In genomic region chr6:154341326-154341725, GRCh38 we compare ENCODE assay signal across 13 cellular contexts. TPM values are rescaled to one million over a fixed set of nuclear protein-coding genes. Genes with fewer than 3 reads are reported as not detected.
DNase-seq lines count a peak whose midpoint lies in the region; ATAC-seq and TF ChIP-seq lines count a peak whose summit lies in the region.
"Had no signal": no experiment of that assay in that cellular context is flagged by ENCODE, and none has a peak within 500 bp of the region (broad histone marks: within the 10 kb centered on the region; RNA-seq: fewer than 3 reads in every experiment).

No MANE protein-coding gene starts in this region.

- peak overlapping the region; percentile 77 for H3K27ac Mint-ChIP-seq in dendritic cell treated with granulocyte-macrophage colony-stimulating factor and Interleukin-4, amounts not matched to agents 40 ng/mL and 50 ng/mL, for 4 days
- peak overlapping the region; percentile 64 for H3K27ac Mint-ChIP-seq in mesothelial cell of epicardium
- no peak overlapping the region for H3K27ac Mint-ChIP-seq in chondrocyte (ENCODE audit: unreplicated experiment)
- H3K27ac Mint-ChIP-seq: B cell; CD8-positive, alpha-beta memory T cell had no signal

- intact Hi-C loops in dendritic cell treated with granulocyte-macrophage colony-stimulating factor and Interleukin-4, amounts not matched to agents 40 ng/mL and 50 ng/mL, for 4 days (cut with micrococcal nuclease): no loop called here
- intact Hi-C loops in prostate gland (cut with DNase I): no loop called here

- H3K27me3 Mint-ChIP-seq in dendritic cell treated with granulocyte-macrophage colony-stimulating factor and Interleukin-4, amounts not matched to agents 40 ng/mL and 50 ng/mL, for 4 days: no peaks in the 10 kb centered on the region
- no peaks in the 10 kb centered on the region for H3K27me3 Mint-ChIP-seq in mesothelial cell of epicardium (ENCODE audit: low read depth)
- no peaks in the 10 kb centered on the region for H3K27me3 Mint-ChIP-seq in chondrocyte (ENCODE audit: low read depth)
- H3K27me3 Mint-ChIP-seq: B cell had no signal

- H3K9me3 Mint-ChIP-seq in dendritic cell treated with granulocyte-macrophage colony-stimulating factor and Interleukin-4, amounts not matched to agents 40 ng/mL and 50 ng/mL, for 4 days: peaks cover 3% of the 10 kb centered on the region
- H3K9me3 Mint-ChIP-seq in mesothelial cell of epicardium: peaks cover under 1% of the 10 kb centered on the region
- H3K9me3 Mint-ChIP-seq in chondrocyte (ENCODE audit: low read depth): peaks cover under 1% of the 10 kb centered on the region

- H2AFZ ChIP-seq in Karpas-422 (ENCODE audit: low read length): no peak overlapping the region

- TF ChIP-seq POLR2A in prostate gland (IDR thresholded peaks at IDR 0.05): no peak

- ATAC-seq in left lobe of liver: no peak
- ATAC-seq: PC-3 had no signal

- H3K27me3 ChIP-seq in Karpas-422 (ENCODE audit: low read length) (no peaks in the 10 kb centered on the region), prostate gland (replicated peaks; ENCODE audit: insufficient read depth) (no peaks in the 10 kb centered on the region)

- no peaks in the 10 kb centered on the region for H4K20me1 ChIP-seq in Karpas-422 (ENCODE audit: insufficient read depth, low read depth, low read length)

- WGBS in prostate gland: 62% methylated on average over 4 of the region's 4 CpGs

- H3K4me3 Mint-ChIP-seq in dendritic cell treated with granulocyte-macrophage colony-stimulating factor and Interleukin-4, amounts not matched to agents 40 ng/mL and 50 ng/mL, for 4 days: no peak overlapping the region
- no peak overlapping the region for H3K4me3 Mint-ChIP-seq in mesothelial cell of epicardium
- H3K4me3 Mint-ChIP-seq in chondrocyte (ENCODE audit: unreplicated experiment): no peak overlapping the region
- H3K4me3 Mint-ChIP-seq: B cell; CD8-positive, alpha-beta memory T cell had no signal

- no peaks in the 10 kb centered on the region for H3K79me2 ChIP-seq in Karpas-422 (ENCODE audit: low read length)

- DNase-seq in Karpas-422: peak; percentile 11
- no peak for DNase-seq in mesothelial cell of epicardium (ENCODE audit: low spot score in 2 of 2, unreplicated experiment in 2 of 2)
- DNase-seq in left lobe of liver (ENCODE audit: low spot score): no peak
- DNase-seq in prostate gland (ENCODE audit: low spot score): no peak
- DNase-seq in NCI-H1105 (lab: John Stamatoyannopoulos, UW): no peak
- DNase-seq in chondrocyte (ENCODE audit: low spot score): no peak
- DNase-seq: CD8-positive, alpha-beta memory T cell; DND-41; NCI-H69; PC-3 had no signal

- no peaks in the 10 kb centered on the region for H3K9me2 ChIP-seq in Karpas-422 (replicated peaks; ENCODE audit: insufficient read depth, low read length)

- H3K4me3 ChIP-seq in Karpas-422 (ENCODE audit: low read length) (no peak overlapping the region), prostate gland (no peak overlapping the region)

- H3K36me3 ChIP-seq in Karpas-422 (ENCODE audit: insufficient read depth, low read length) (no peaks in the 10 kb centered on the region), prostate gland (no peaks in the 10 kb centered on the region)

- peaks cover 21% of the 10 kb centered on the region for H3K36me3 Mint-ChIP-seq in dendritic cell treated with granulocyte-macrophage colony-stimulating factor and Interleukin-4, amounts not matched to agents 40 ng/mL and 50 ng/mL, for 4 days (ENCODE audit: low read depth)
- no peaks in the 10 kb centered on the region for H3K36me3 Mint-ChIP-seq in mesothelial cell of epicardium
- H3K36me3 Mint-ChIP-seq in chondrocyte (ENCODE audit: low read depth): no peaks in the 10 kb centered on the region
- H3K36me3 Mint-ChIP-seq: CD8-positive, alpha-beta memory T cell had no signal

- peaks cover under 1% of the 10 kb centered on the region; the same call in 1 of the 2 replicates for H3K9me3 ChIP-seq in Karpas-422 (ENCODE audit: low read length)
- H3K9me3 ChIP-seq in prostate gland: no peaks in the 10 kb centered on the region

- no peak overlapping the region for H3K9ac ChIP-seq in Karpas-422 (ENCODE audit: low read length)

- H3K4me1 ChIP-seq in Karpas-422 (ENCODE audit: low read length): no peaks in the 10 kb centered on the region
- H3K4me1 ChIP-seq in prostate gland (replicated peaks): no peaks in the 10 kb centered on the region

- TF ChIP-seq CTCF in mesothelial cell of epicardium (IDR thresholded peaks at IDR 0.05; ENCODE audit: unreplicated experiment): no peak
- no peak for TF ChIP-seq CTCF in prostate gland (IDR thresholded peaks at IDR 0.05)
- TF ChIP-seq CTCF in chondrocyte (IDR thresholded peaks at IDR 0.05): no peak

- H3K4me1 Mint-ChIP-seq in dendritic cell treated with granulocyte-macrophage colony-stimulating factor and Interleukin-4, amounts not matched to agents 40 ng/mL and 50 ng/mL, for 4 days (ENCODE audit: low read depth): peaks cover 78% of the 10 kb centered on the region
- H3K4me1 Mint-ChIP-seq in mesothelial cell of epicardium (peaks cover 36% of the 10 kb centered on the region), chondrocyte (ENCODE audit: low read depth) (peaks cover 4% of the 10 kb centered on the region)
- H3K4me1 Mint-ChIP-seq: B cell; CD8-positive, alpha-beta memory T cell had no signal

- H3K27ac ChIP-seq in Karpas-422 (ENCODE audit: low read length) (no peak overlapping the region), prostate gland (no peak overlapping the region)

- H3K4me2 ChIP-seq in Karpas-422 (ENCODE audit: low read depth, low read length, poor library complexity, severe bottlenecking): no peak overlapping the region

RNA-seq across cellular contexts. Expression of gene IPCEF1, which starts 15.3 kb away (rescaled TPM):
- not detected in 2 replicates for total RNA-seq in Karpas-422 (2014; rRNA removed; shearing (Covaris generic); ENCODE audit: low replicate concordance)
- total RNA-seq in mesothelial cell of epicardium (0.76 to 1.5 TPM (median 1.0 TPM) in 3 replicates), left lobe of liver (0.98 TPM), prostate gland (1 to 10 TPM; 1.0 to 6.1 TPM), chondrocyte (not detected in 3 replicates)
- total RNA-seq: LHCN-M2 had no signal
